36 cellular contexts compared by ENCODE assay signal in the genomic region with DNA sequence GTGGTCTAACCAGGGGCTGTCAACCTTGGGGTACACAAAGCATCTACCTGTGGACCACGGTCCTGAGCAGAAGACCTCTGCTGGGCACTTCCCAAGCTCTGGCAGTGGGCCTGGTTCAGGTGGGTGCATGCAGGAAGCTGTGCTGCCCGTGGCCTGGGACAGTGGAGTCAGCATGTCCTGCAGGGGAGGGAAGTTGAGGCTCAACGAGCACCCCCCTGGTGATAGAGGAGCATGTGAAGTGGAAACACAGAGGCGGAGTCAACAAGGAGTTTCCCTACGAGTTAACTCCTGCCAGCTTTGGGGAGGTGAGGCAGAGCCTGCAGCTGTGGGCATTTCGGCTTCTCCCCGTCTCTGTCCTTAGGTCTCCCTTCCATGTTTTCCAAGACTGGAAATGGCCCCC.
"Had no signal": no experiment of that assay in that cellular context is flagged by ENCODE, and none has a peak within 500 bp of the region (broad histone marks: within the 10 kb centered on the region; RNA-seq: fewer than 3 reads in every experiment).

No MANE protein-coding gene starts in this region.

- H3K4me1 ChIP-seq: adrenal gland, body of pancreas, breast epithelium had no signal

- H3K4me3 ChIP-seq: adrenal gland, body of pancreas, breast epithelium had no signal

- H3K9me3 ChIP-seq: adrenal gland, body of pancreas, breast epithelium had no signal

- H3K36me3 ChIP-seq: adrenal gland, brain microvascular endothelial cell, breast epithelium had no signal

- H3K4me3 Mint-ChIP-seq: activated CD4-positive, alpha-beta memory T cell treated with anti-CD3 and anti-CD28 coated beads for 36 hours; activated CD4-positive, alpha-beta T cell treated with anti-CD3 and anti-CD28 coated beads, Interleukin-2, amount 10 ng/mL, durations not matched to agents 24 days and 14 days; activated CD8-positive, alpha-beta T cell treated with anti-CD3 and anti-CD28 coated beads for 36 hours; activated naive CD4-positive, alpha-beta T cell treated with anti-CD3 and anti-CD28 coated beads for 36 hours; activated naive CD8-positive, alpha-beta T cell treated with anti-CD3 and anti-CD28 coated beads for 36 hours; activated T-cell treated with anti-CD3 and anti-CD28 coated beads, Interleukin-2, amount 50 U/mL, for 4 hours; activated T-cell treated with anti-CD3 and anti-CD28 coated beads, Interleukin-2, amount 50 U/mL, for 72 hours; activated T-helper 1 cell treated with anti-CD3 and anti-CD28 coated beads, Interleukin-12 subunit alpha, Interleukin-12 subunit beta, Interleukin-2, Interleukin-4 antibody, amounts not matched to agents 30 ng/mL and 10 ng/mL and 1 ng/mL, durations not matched to agents 14 hours and 24 hours and 36 hours; activated T-helper 17 cell treated with anti-CD3 and anti-CD28 coated beads, Interleukin-2, amount 50 U/mL, for 72 hours; T-helper 1 cell treated with Interleukin-12 subunit alpha and Interleukin-12 subunit beta and Interleukin-4 antibody, amounts not matched to agents 30 μg/mL and 1 μg/mL, for 36 hours; T-helper 2 cell treated with Interferon-gamma antibody and Interleukin-4, amounts not matched to agents 5 μg/mL and 100 μg/mL, for 36 hours; WTC11 had no signal

- H3K36me3 Mint-ChIP-seq: activated CD4-positive, alpha-beta memory T cell treated with anti-CD3 and anti-CD28 coated beads for 36 hours; activated naive CD4-positive, alpha-beta T cell treated with anti-CD3 and anti-CD28 coated beads, Interleukin-2, amount 50 U/mL, for 72 hours; activated naive CD8-positive, alpha-beta T cell treated with anti-CD3 and anti-CD28 coated beads for 36 hours; WTC11 had no signal

- H3K27ac ChIP-seq: adrenal gland, body of pancreas, brain microvascular endothelial cell, breast epithelium, VCaP had no signal

- DNase-seq: activated CD4-positive, alpha-beta memory T cell treated with anti-CD3 and anti-CD28 coated beads for 36 hours; activated CD4-positive, alpha-beta T cell treated with anti-CD3 and anti-CD28 coated beads for 4 hours; activated CD4-positive, alpha-beta T cell treated with anti-CD3 and anti-CD28 coated beads, Interleukin-2, amount 10 ng/mL, durations not matched to agents 24 days and 14 days; activated CD4-positive, alpha-beta T cell treated with anti-CD3 and anti-CD28 coated beads, Interleukin-2, amount 50 U/mL, for 1 hour; activated CD4-positive, alpha-beta T cell treated with anti-CD3 and anti-CD28 coated beads, Interleukin-2, amount 50 U/mL, for 4 hours; activated CD4-positive, CD25-positive, alpha-beta regulatory T cell; activated CD8-positive, alpha-beta memory T cell treated with anti-CD3 and anti-CD28 coated beads, Interleukin-2, amount 50 U/mL, for 4 hours; activated CD8-positive, alpha-beta T cell treated with anti-CD3 and anti-CD28 coated beads for 36 hours; activated effector memory CD4-positive, alpha-beta T cell treated with anti-CD3 and anti-CD28 coated beads, Interleukin-2, amount 50 U/mL, for 16 hours; activated gamma-delta T cell treated with Interleukin-2 at 50 U/mL for 16 hours; activated naive CD4-positive, alpha-beta T cell; activated naive CD4-positive, alpha-beta T cell treated with anti-CD3 and anti-CD28 coated beads for 36 hours; activated naive CD4-positive, alpha-beta T cell treated with anti-CD3 and anti-CD28 coated beads, Interleukin-2, amount 50 U/mL, for 16 hours; activated naive CD8-positive, alpha-beta T cell treated with anti-CD3 and anti-CD28 coated beads for 36 hours; activated T-cell treated with anti-CD3 and anti-CD28 coated beads for 4 hours; activated T-cell treated with anti-CD3 and anti-CD28 coated beads, Interleukin-2, amount 50 U/mL, for 1 hour; activated T-cell treated with anti-CD3 and anti-CD28 coated beads, Interleukin-2, amount 50 U/mL, for 4 hours; activated T-cell treated with anti-CD3 and anti-CD28 coated beads, Interleukin-2, amount 50 U/mL, for 72 hours; adrenal gland; amniotic stem cell; aorta; body of pancreas; brain microvascular endothelial cell; central memory CD4-positive, alpha-beta T cell; T-helper 1 cell; T-helper 2 cell; T-helper 9 cell had no signal

- ATAC-seq: activated CD4-positive, CD25-positive, alpha-beta regulatory T cell treated with anti-CD3 and anti-CD28 coated beads, Interleukin-2, amount 50 U/mL, for 24 hours; activated CD8-positive, alpha-beta T cell treated with anti-CD3 and anti-CD28 coated beads for 36 hours; activated naive CD4-positive, alpha-beta T cell treated with anti-CD3 and anti-CD28 coated beads, Interleukin-2, amount 50 U/mL, for 72 hours; activated T-cell treated with anti-CD3 and anti-CD28 coated beads, Interleukin-2, amount 50 U/mL, for 4 hours; activated T-cell treated with anti-CD3 and anti-CD28 coated beads, Interleukin-2, amount 50 U/mL, for 72 hours; activated T-helper 17 cell treated with anti-CD3 and anti-CD28 coated beads, Interleukin-2, amount 50 U/mL, for 72 hours; body of pancreas; WTC11 had no signal

- H3K4me1 Mint-ChIP-seq: activated CD4-positive, alpha-beta T cell treated with anti-CD3 and anti-CD28 coated beads, Interleukin-2, amount 10 ng/mL, durations not matched to agents 24 days and 14 days; activated naive CD8-positive, alpha-beta T cell treated with anti-CD3 and anti-CD28 coated beads for 36 hours; activated T-helper 17 cell treated with anti-CD3 and anti-CD28 coated beads, Interleukin-2, amount 50 U/mL, for 72 hours had no signal

- H3K27ac Mint-ChIP-seq: activated CD4-positive, alpha-beta memory T cell treated with anti-CD3 and anti-CD28 coated beads for 36 hours; activated CD4-positive, alpha-beta T cell treated with anti-CD3 and anti-CD28 coated beads, Interleukin-2, amount 10 ng/mL, durations not matched to agents 24 days and 14 days; activated CD8-positive, alpha-beta T cell treated with anti-CD3 and anti-CD28 coated beads for 36 hours; activated naive CD4-positive, alpha-beta T cell treated with anti-CD3 and anti-CD28 coated beads for 36 hours; activated naive CD4-positive, alpha-beta T cell treated with anti-CD3 and anti-CD28 coated beads, Interleukin-2, amount 50 U/mL, for 72 hours; activated naive CD8-positive, alpha-beta T cell treated with anti-CD3 and anti-CD28 coated beads for 36 hours; activated T-cell treated with anti-CD3 and anti-CD28 coated beads, Interleukin-2, amount 50 U/mL, for 72 hours; activated T-helper 1 cell treated with anti-CD3 and anti-CD28 coated beads, Interleukin-12 subunit alpha, Interleukin-12 subunit beta, Interleukin-2, Interleukin-4 antibody, amounts not matched to agents 30 ng/mL and 10 ng/mL and 1 ng/mL, durations not matched to agents 14 hours and 24 hours and 36 hours; activated T-helper 17 cell treated with anti-CD3 and anti-CD28 coated beads, Interleukin-2, amount 50 U/mL, for 72 hours; T-helper 1 cell treated with Interleukin-12 subunit alpha and Interleukin-12 subunit beta and Interleukin-4 antibody, amounts not matched to agents 30 μg/mL and 1 μg/mL, for 36 hours; T-helper 2 cell treated with Interferon-gamma antibody and Interleukin-4, amounts not matched to agents 5 μg/mL and 100 μg/mL, for 36 hours; WTC11 had no signal

- H3K27me3 ChIP-seq: adrenal gland, body of pancreas, brain microvascular endothelial cell had no signal

- H3K27me3 Mint-ChIP-seq: activated CD4-positive, alpha-beta memory T cell treated with anti-CD3 and anti-CD28 coated beads for 36 hours; activated CD4-positive, alpha-beta T cell treated with anti-CD3 and anti-CD28 coated beads, Interleukin-2, amount 10 ng/mL, durations not matched to agents 24 days and 14 days; activated CD8-positive, alpha-beta T cell treated with anti-CD3 and anti-CD28 coated beads for 36 hours; activated naive CD8-positive, alpha-beta T cell treated with anti-CD3 and anti-CD28 coated beads for 36 hours; activated T-helper 17 cell treated with anti-CD3 and anti-CD28 coated beads, Interleukin-2, amount 50 U/mL, for 72 hours had no signal

- H3K9me3 Mint-ChIP-seq: activated naive CD8-positive, alpha-beta T cell treated with anti-CD3 and anti-CD28 coated beads for 36 hours; activated T-helper 1 cell treated with anti-CD3 and anti-CD28 coated beads, Interleukin-12 subunit alpha, Interleukin-12 subunit beta, Interleukin-2, Interleukin-4 antibody, amounts not matched to agents 30 ng/mL and 10 ng/mL and 1 ng/mL, durations not matched to agents 14 hours and 24 hours and 36 hours; WTC11 had no signal
